In genomic region chr2:132415256-132416079, GRCh38 we compare ENCODE assay signal across 8 cellular contexts. TPM values are rescaled to one million over a fixed set of nuclear protein-coding genes. Genes with fewer than 3 reads are reported as not detected.
DNase-seq lines count a peak whose midpoint lies in the region; ATAC-seq and TF ChIP-seq lines count a peak whose summit lies in the region.

No MANE protein-coding gene starts in this region.

- H3K9me2 ChIP-seq in DOHH2 (replicated peaks; ENCODE audit: control insufficient read depth, low read length), result no peaks in the 10 kb centered on the region

- H3K27ac ChIP-seq in DOHH2 (ENCODE audit: low read depth, low read length), result no peak overlapping the region
- no peak overlapping the region for H3K27ac ChIP-seq in esophagus muscularis mucosa (replicated peaks in 1 of 4)
- peak overlapping the region; percentile 77 for H3K27ac ChIP-seq in trophoblast cell (ENCODE audit: low read depth, low read length)

- H3K4me1 ChIP-seq in DOHH2 (ENCODE audit: control insufficient read depth, low read length), result no peaks in the 10 kb centered on the region
- peaks cover 12 to 18% (median 16%) of the 10 kb centered on the region in 4 donors for H3K4me1 ChIP-seq in esophagus muscularis mucosa
- peaks cover 13% of the 10 kb centered on the region in 2 experiments for H3K4me1 ChIP-seq in trophoblast cell (ENCODE audit: control insufficient read depth in 1 of 2, insufficient read depth in 2 of 2, low read length in 2 of 2)

- TF ChIP-seq CTCF in DOHH2 (IDR thresholded peaks at IDR 0.05; ENCODE audit: low read depth, low read length, poor library complexity, severe bottlenecking), result no peak
- TF ChIP-seq CTCF in esophagus muscularis mucosa (IDR thresholded peaks at IDR 0.05), result no peak

- no peak overlapping the region for H2AK5ac ChIP-seq in trophoblast cell (ENCODE audit: low read length)

- H3K79me2 ChIP-seq in DOHH2 (ENCODE audit: control insufficient read depth, low read length) (no peaks in the 10 kb centered on the region), trophoblast cell (ENCODE audit: control insufficient read depth, insufficient read depth, low read length, poor library complexity) (no peaks in the 10 kb centered on the region)

- H2BK12ac ChIP-seq in trophoblast cell (ENCODE audit: low read length), result no peak overlapping the region

- no peak overlapping the region for H2AFZ ChIP-seq in trophoblast cell (ENCODE audit: insufficient read depth, low read length, poor library complexity)

- no peaks in the 10 kb centered on the region for H3K9me3 ChIP-seq in DOHH2 (ENCODE audit: control insufficient read depth, insufficient read depth, low read length)
- H3K9me3 ChIP-seq in esophagus muscularis mucosa, result no peaks in the 10 kb centered on the region
- H3K9me3 ChIP-seq in trophoblast cell (ENCODE audit: insufficient read depth, low read depth, low read length), result peaks cover 2% of the 10 kb centered on the region

- peak overlapping the region; percentile 69 for H4K91ac ChIP-seq in trophoblast cell (ENCODE audit: low read depth, low read length)

- peak overlapping the region; percentile 39 for H2BK120ac ChIP-seq in trophoblast cell (ENCODE audit: insufficient read depth, low read length, poor library complexity)

- H2BK5ac ChIP-seq in trophoblast cell (ENCODE audit: low read depth, low read length, poor library complexity), result no peak overlapping the region

- no peak overlapping the region for H3K23ac ChIP-seq in trophoblast cell (ENCODE audit: low read length)

- no peak overlapping the region for H4K12ac ChIP-seq in trophoblast cell (ENCODE audit: low read depth, low read length)

- H3K4me3 ChIP-seq in DOHH2 (ENCODE audit: low read length), result no peak overlapping the region
- H3K4me3 ChIP-seq in esophagus muscularis mucosa, result peak overlapping the region; percentile 52 to 69 (median 58)
- H3K4me3 ChIP-seq in trophoblast cell (ENCODE audit: low read depth, low read length), result no peak overlapping the region

- WGBS in esophagus muscularis mucosa, result 48% methylated on average over 6 of the region's 22 CpGs
- WGBS in trophoblast cell (ENCODE audit: extremely low coverage, insufficient coverage, insufficient read length), result no CpG with 5 or more reads among the region's 22 CpGs

- intact Hi-C loops in esophagus muscularis mucosa (cut with DNase I), result no loop called here

- ATAC-seq in GM21390 (IDR thresholded peaks at IDR 0.05; ENCODE audit: unreplicated experiment), result no peak
- no peak for ATAC-seq in HG02970 (IDR thresholded peaks at IDR 0.05; ENCODE audit: low FRiP score, unreplicated experiment)

- H3F3A ChIP-seq in DOHH2 (ENCODE audit: control insufficient read depth, insufficient read depth), result no peaks in the 10 kb centered on the region

- no peak for TF ChIP-seq EP300 in esophagus muscularis mucosa (IDR thresholded peaks at IDR 0.05)

- H3K9ac ChIP-seq in trophoblast cell (ENCODE audit: low read length), result no peak overlapping the region

- H3K18ac ChIP-seq in trophoblast cell (ENCODE audit: low read length), result peak overlapping the region; percentile 59

- H3K4me2 ChIP-seq in DOHH2 (ENCODE audit: low read length) (peak overlapping the region; percentile 21; the same call in 1 of the 2 replicates), trophoblast cell (ENCODE audit: low read length) (peak overlapping the region; percentile 91)

- peak overlapping the region; percentile 61 for H3K14ac ChIP-seq in trophoblast cell (ENCODE audit: low read length)

- peaks cover 4% of the 10 kb centered on the region; the same call in 1 of the 2 replicates for H3K27me3 ChIP-seq in DOHH2 (ENCODE audit: control insufficient read depth, low read length)
- H3K27me3 ChIP-seq in esophagus muscularis mucosa, result peaks cover 0 to 14% (median 0%) of the 10 kb centered on the region in 4 donors
- H3K27me3 ChIP-seq in trophoblast cell (ENCODE audit: insufficient read depth, low read length), result no peaks in the 10 kb centered on the region

- H3K36me3 ChIP-seq in DOHH2 (ENCODE audit: control insufficient read depth, low read length) (no peaks in the 10 kb centered on the region), esophagus muscularis mucosa (no peaks in the 10 kb centered on the region), trophoblast cell (ENCODE audit: control insufficient read depth in 1 of 2, insufficient read depth in 2 of 2, low read length in 2 of 2) (peaks cover 0 to 2% of the 10 kb centered on the region in 2 experiments)

- H3K4ac ChIP-seq in trophoblast cell (ENCODE audit: low read depth, low read length), result no peak overlapping the region

- no peaks in the 10 kb centered on the region for H4K20me1 ChIP-seq in DOHH2 (ENCODE audit: control insufficient read depth, insufficient read depth, low read depth, low read length)

- H3K79me1 ChIP-seq in trophoblast cell (ENCODE audit: low read length), result peaks cover 11% of the 10 kb centered on the region

- peak overlapping the region; percentile 81 for H4K8ac ChIP-seq in trophoblast cell (ENCODE audit: low read depth, low read length)

- no peak for TF ChIP-seq POLR2A in esophagus muscularis mucosa (IDR thresholded peaks at IDR 0.05; ENCODE audit: low read depth)

- DNase-seq in NCI-H69 (lab: John Stamatoyannopoulos, UW) (peak; percentile 6), esophagus muscularis mucosa (ENCODE audit: extremely low spot score) (no peak), trophoblast cell (no peak), dermis blood vessel endothelial cell (no peak)
- DNase-seq in effector CD4-positive, alpha-beta T cell, result no peak

RNA-seq across cellular contexts. Expression of gene GPR39, which starts 1.1 kb away (rescaled TPM):
- total RNA-seq in esophagus muscularis mucosa, result 1 to 10 TPM in 1 of 4 donors, under 1 TPM in 1, not detected in 2; 0.13 to 1.3 TPM
- polyA plus RNA-seq in trophoblast cell (2013), result 3.3 TPM in 2 replicates
- total RNA-seq in dermis blood vessel endothelial cell, result under 0.01 TPM in 1 of 2 replicates, not detected in the other

Comparison
In these comparisons a context has a peak if more than half of its experiments do, and no peak if none do; other contexts are left out.
1. H3K4me3 ChIP-seq: peak in esophagus muscularis mucosa (4 of 4); none in DOHH2 (single experiment) and trophoblast cell (single experiment).